21 cellular contexts compared by ENCODE assay signal in the genomic region with DNA sequence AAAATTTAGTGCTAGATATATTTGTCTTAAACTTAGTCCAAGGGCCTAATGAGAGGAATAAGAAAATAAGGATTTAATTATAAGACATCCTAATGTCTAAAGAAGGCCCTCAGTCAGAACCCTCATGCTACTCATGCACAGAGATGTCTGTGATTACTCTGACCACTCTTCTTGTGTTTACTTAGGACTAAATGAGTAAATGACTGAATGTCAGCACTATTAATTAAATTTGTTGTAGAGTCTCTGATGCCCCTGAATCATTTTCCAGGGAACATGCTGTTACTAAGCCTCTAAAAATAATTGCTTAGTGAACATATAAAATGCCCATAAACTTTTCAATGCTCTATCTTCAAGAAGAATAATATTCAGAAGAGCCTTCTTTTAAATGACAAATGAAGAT.
"Had no signal": no experiment of that assay in that cellular context is flagged by ENCODE, and none has a peak within 500 bp of the region (broad histone marks: within the 10 kb centered on the region; RNA-seq: fewer than 3 reads in every experiment).

No MANE protein-coding gene starts in this region.

- H3K9ac ChIP-seq: neural progenitor cell had no signal

- H3K4me3 Mint-ChIP-seq: activated naive CD4-positive, alpha-beta T cell treated with anti-CD3 and anti-CD28 coated beads, Interleukin-2, amount 50 U/mL, for 24 hours; activated T-cell treated with anti-CD3 and anti-CD28 coated beads, Interleukin-2, amount 50 U/mL, for 24 hours; mesothelial cell of epicardium; neural progenitor cell; T-helper 2 cell treated with Interferon-gamma antibody and Interleukin-4, amounts not matched to agents 5 μg/mL and 100 μg/mL, for 36 hours had no signal

- H3K36me3 ChIP-seq: adrenal gland, heart right ventricle, lower lobe of right lung, neural progenitor cell, ovary, stomach had no signal

- H3K27ac ChIP-seq: adrenal gland, coronary artery, heart right ventricle, lower lobe of right lung, neural progenitor cell, ovary, testis had no signal

- H3K4me1 ChIP-seq: lower lobe of right lung had no signal

- DNase-seq: activated effector memory CD4-positive, alpha-beta T cell treated with Interleukin-2 at 50 U/mL for 16 hours; activated T-cell treated with anti-CD3 and anti-CD28 coated beads, Interleukin-2, amount 50 U/mL, for 24 hours; adrenal gland; caudate nucleus; foreskin melanocyte; heart right ventricle; left colon; lower lobe of right lung; ovary; stimulated activated CD4-positive, alpha-beta T cell treated with anti-CD3 and anti-CD28 coated beads, Interleukin-12 subunit alpha, Interleukin-12 subunit beta, amount 100 ng/mL, for 4 hours; stimulated activated CD4-positive, alpha-beta T cell treated with anti-CD3 and anti-CD28 coated beads, Interleukin-2, amount 100 ng/mL, for 24 hours; stomach; SW 1271; testis had no signal

- H3K27ac Mint-ChIP-seq: activated naive CD4-positive, alpha-beta T cell treated with anti-CD3 and anti-CD28 coated beads, Interleukin-2, amount 50 U/mL, for 24 hours; activated T-cell treated with anti-CD3 and anti-CD28 coated beads, Interleukin-2, amount 50 U/mL, for 24 hours; mesothelial cell of epicardium; neural progenitor cell; T-helper 2 cell treated with Interferon-gamma antibody and Interleukin-4, amounts not matched to agents 5 μg/mL and 100 μg/mL, for 36 hours had no signal

- ATAC-seq: activated CD4-positive, CD25-positive, alpha-beta regulatory T cell treated with anti-CD3 and anti-CD28 coated beads, Interleukin-2, amount 50 U/mL, for 24 hours; heart right ventricle; left colon; lower lobe of right lung; sciatic nerve had no signal

- H3K9me3 Mint-ChIP-seq: activated naive CD4-positive, alpha-beta T cell treated with anti-CD3 and anti-CD28 coated beads, Interleukin-2, amount 50 U/mL, for 24 hours; activated T-cell treated with anti-CD3 and anti-CD28 coated beads, Interleukin-2, amount 50 U/mL, for 24 hours; mesothelial cell of epicardium; T-helper 2 cell treated with Interferon-gamma antibody and Interleukin-4, amounts not matched to agents 5 μg/mL and 100 μg/mL, for 36 hours had no signal

- H3K27me3 ChIP-seq: adrenal gland, heart right ventricle, neural progenitor cell, ovary, stomach, testis had no signal

- H3K9me3 ChIP-seq: adrenal gland, heart right ventricle, lower lobe of right lung, ovary, stomach, testis had no signal

- H3K4me1 Mint-ChIP-seq: activated naive CD4-positive, alpha-beta T cell treated with anti-CD3 and anti-CD28 coated beads, Interleukin-2, amount 50 U/mL, for 24 hours had no signal

- H3K27me3 Mint-ChIP-seq: activated naive CD4-positive, alpha-beta T cell treated with anti-CD3 and anti-CD28 coated beads, Interleukin-2, amount 50 U/mL, for 24 hours; activated T-cell treated with anti-CD3 and anti-CD28 coated beads, Interleukin-2, amount 50 U/mL, for 24 hours had no signal

- H2AFZ ChIP-seq: neural progenitor cell had no signal

- H3K36me3 Mint-ChIP-seq: activated naive CD4-positive, alpha-beta T cell treated with anti-CD3 and anti-CD28 coated beads, Interleukin-2, amount 50 U/mL, for 24 hours had no signal

- H3K4me3 ChIP-seq: adrenal gland, coronary artery, heart right ventricle, lower lobe of right lung, neural progenitor cell, ovary, stomach, testis had no signal

- H3K4me2 ChIP-seq: neural progenitor cell had no signal
